8 cellular contexts compared by ENCODE assay signal in the genomic region with DNA sequence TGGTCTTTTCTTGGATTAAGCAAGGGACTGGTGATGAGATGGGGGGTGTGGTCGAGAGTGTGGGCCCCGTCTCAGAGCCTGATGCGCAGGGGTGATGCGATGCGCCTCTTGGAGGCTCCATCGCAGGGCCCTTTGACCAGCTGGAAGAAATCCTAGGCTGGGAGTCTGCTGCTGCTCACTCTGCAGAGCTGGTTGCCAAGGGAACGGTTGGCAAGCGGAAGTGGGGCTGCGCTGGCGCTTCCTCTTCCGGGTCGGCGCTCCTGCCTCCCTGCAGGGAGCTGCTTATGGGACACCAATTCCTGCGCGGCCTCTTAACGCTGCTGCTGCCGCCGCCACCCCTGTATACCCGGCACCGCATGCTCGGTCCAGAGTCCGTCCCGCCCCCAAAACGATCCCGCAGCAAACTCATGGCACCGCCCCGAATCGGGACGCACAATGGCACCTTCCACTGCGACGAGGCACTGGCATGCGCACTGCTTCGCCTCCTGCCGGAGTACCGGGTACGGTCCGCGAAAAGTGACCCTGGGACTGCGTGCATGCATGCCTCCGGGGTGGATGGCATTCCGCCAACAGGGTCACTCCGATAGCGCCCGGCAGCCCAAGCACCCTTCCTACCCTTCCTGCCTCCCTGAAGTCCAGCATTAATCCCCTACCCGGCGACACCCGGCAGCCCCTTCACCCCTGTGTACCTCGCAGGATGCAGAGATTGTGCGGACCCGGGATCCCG. TPM values are rescaled to one million over a fixed set of nuclear protein-coding genes. Genes with fewer than 3 reads are reported as not detected.
DNase-seq lines count a peak whose midpoint lies in the region; ATAC-seq and TF ChIP-seq lines count a peak whose summit lies in the region.

A gene with protein sequence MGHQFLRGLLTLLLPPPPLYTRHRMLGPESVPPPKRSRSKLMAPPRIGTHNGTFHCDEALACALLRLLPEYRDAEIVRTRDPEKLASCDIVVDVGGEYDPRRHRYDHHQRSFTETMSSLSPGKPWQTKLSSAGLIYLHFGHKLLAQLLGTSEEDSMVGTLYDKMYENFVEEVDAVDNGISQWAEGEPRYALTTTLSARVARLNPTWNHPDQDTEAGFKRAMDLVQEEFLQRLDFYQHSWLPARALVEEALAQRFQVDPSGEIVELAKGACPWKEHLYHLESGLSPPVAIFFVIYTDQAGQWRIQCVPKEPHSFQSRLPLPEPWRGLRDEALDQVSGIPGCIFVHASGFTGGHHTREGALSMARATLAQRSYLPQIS (plus strand): TSS at position 242 of the 727 bp plus-strand sequence. CDS start 43 bp downstream, at position 285.

- intact Hi-C loops in natural killer cell (cut with micrococcal nuclease): loop anchor here (1.0 to 5.0 kb wide), 2 partner anchors 22 to 77 kb away; a partner anchor contains a TSS

- DNase-seq in DMS79 treated with DMSO at 0.1 percent for 48 hours (lab: John Stamatoyannopoulos, UW) (peak; percentile 57), Kasumi-1 (lab: John Stamatoyannopoulos, UW) (peak; percentile 90 to 94), RPMI8226 (peak; percentile 95), fibroblast of peridontal ligament (ENCODE audit: extremely low read depth) (peak; percentile 82), natural killer cell (peak; percentile 70)
- peak; percentile 75 to 84 (median 79) for DNase-seq in stimulated activated naive CD4-positive, alpha-beta T cell (lab: John Stamatoyannopoulos, UW)

- TF ChIP-seq CTCF in natural killer cell (IDR thresholded peaks at IDR 0.05): peak; percentile 19

- H3K27ac Mint-ChIP-seq in activated T-helper 17 cell treated with anti-CD3 and anti-CD28 coated beads, Interleukin-2, amount 50 U/mL, for 72 hours: peak within 1 kb of the TSS; percentile 93
- peak within 1 kb of the TSS; percentile 72 to 98 for H3K27ac Mint-ChIP-seq in natural killer cell

- ATAC-seq in GM21717 (IDR thresholded peaks at IDR 0.05; ENCODE audit: unreplicated experiment): peak; percentile 73
- ATAC-seq in activated T-helper 17 cell treated with anti-CD3 and anti-CD28 coated beads, Interleukin-2, amount 50 U/mL, for 72 hours (replicated peaks): peak; percentile 85
- ATAC-seq in natural killer cell: peak; percentile 60 to 75 (median 69)

- peak within 1 kb of the TSS; percentile 95 for H3K4me3 Mint-ChIP-seq in activated T-helper 17 cell treated with anti-CD3 and anti-CD28 coated beads, Interleukin-2, amount 50 U/mL, for 72 hours
- H3K4me3 Mint-ChIP-seq in natural killer cell: peak within 1 kb of the TSS; percentile 89

- H3K4me1 Mint-ChIP-seq in activated T-helper 17 cell treated with anti-CD3 and anti-CD28 coated beads, Interleukin-2, amount 50 U/mL, for 72 hours: peaks cover 43% of the 10 kb centered on the region
- peaks cover 65 to 76% of the 10 kb centered on the region in 2 donors for H3K4me1 Mint-ChIP-seq in natural killer cell

- peaks cover 97% of the 10 kb centered on the region for H3K36me3 Mint-ChIP-seq in activated T-helper 17 cell treated with anti-CD3 and anti-CD28 coated beads, Interleukin-2, amount 50 U/mL, for 72 hours (ENCODE audit: low read depth)
- no peaks in the 10 kb centered on the region for H3K36me3 Mint-ChIP-seq in natural killer cell

- H3K27me3 Mint-ChIP-seq in activated T-helper 17 cell treated with anti-CD3 and anti-CD28 coated beads, Interleukin-2, amount 50 U/mL, for 72 hours: no peaks in the 10 kb centered on the region
- no peaks in the 10 kb centered on the region for H3K27me3 Mint-ChIP-seq in natural killer cell (ENCODE audit: low read depth in 2 of 2)

- no peaks in the 10 kb centered on the region for H3K9me3 Mint-ChIP-seq in activated T-helper 17 cell treated with anti-CD3 and anti-CD28 coated beads, Interleukin-2, amount 50 U/mL, for 72 hours
- H3K9me3 Mint-ChIP-seq in natural killer cell: no peaks in the 10 kb centered on the region

RNA-seq across cellular contexts. Expression of the gene that starts here (rescaled TPM):
- 10 to 100 TPM; 48.7 to 76.5 TPM for total RNA-seq in activated T-helper 17 cell treated with anti-CD3 and anti-CD28 coated beads, Interleukin-2, amount 50 U/mL, for 72 hours
- total RNA-seq in natural killer cell: 10 to 100 TPM; 22.8 to 30.6 (median 28.1) TPM

Comparison
In these comparisons a context has a peak if more than half of its experiments do, and no peak if none do; other contexts are left out.
1. Peak in every context shown above with its lines: DNase-seq and ATAC-seq.